ENCODE assay signal across 13 cellular contexts in the genomic region with DNA sequence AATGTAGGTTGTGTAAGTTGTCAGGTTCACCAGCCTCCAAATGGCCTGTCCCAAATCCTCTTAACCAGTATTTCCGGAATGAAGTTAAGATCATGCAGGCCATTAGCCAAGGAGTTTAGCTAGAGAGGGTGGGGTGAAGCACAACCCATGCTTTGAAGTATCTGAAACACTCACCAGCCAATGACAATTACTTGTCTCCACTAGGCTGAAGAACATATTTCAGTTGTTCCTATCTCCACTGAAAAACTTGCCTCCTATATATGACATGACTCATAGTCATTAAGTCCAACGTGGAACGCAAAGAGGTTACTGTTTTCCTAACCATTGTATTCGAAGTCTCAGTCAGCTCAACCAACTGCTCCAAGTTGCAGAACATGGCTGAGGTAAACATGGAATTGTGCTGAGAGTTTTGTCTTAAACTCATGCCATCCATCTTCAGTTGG. TPM values are rescaled to one million over a fixed set of nuclear protein-coding genes. Genes with fewer than 3 reads are reported as not detected.
DNase-seq lines count a peak whose midpoint lies in the region; ATAC-seq, FAIRE-seq and TF ChIP-seq lines count a peak whose summit lies in the region.
"Had no signal": no experiment of that assay in that cellular context is flagged by ENCODE, and none has a peak within 500 bp of the region (broad histone marks: within the 10 kb centered on the region; RNA-seq: fewer than 3 reads in every experiment).

No MANE protein-coding gene starts in this region.

- no peak for ATAC-seq in CD4-positive, CD25-positive, alpha-beta regulatory T cell (ENCODE audit: low read depth in 2 of 2)
- ATAC-seq in activated naive CD8-positive, alpha-beta T cell treated with anti-CD3 and anti-CD28 coated beads, Interleukin-2, amount 50 U/mL, for 24 hours, result no peak
- ATAC-seq in gastrocnemius medialis (no peak), aorta (ENCODE audit: low FRiP score) (no peak)

- H3K4me3 Mint-ChIP-seq in CD4-positive, CD25-positive, alpha-beta regulatory T cell, result peak overlapping the region in 1 of 4 donors; percentile 67
- peak overlapping the region; percentile 66 for H3K4me3 Mint-ChIP-seq in activated naive CD8-positive, alpha-beta T cell treated with anti-CD3 and anti-CD28 coated beads, Interleukin-2, amount 50 U/mL, for 24 hours

- no peak for DNase-seq in CD4-positive, CD25-positive, alpha-beta regulatory T cell
- DNase-seq in H54 (ENCODE audit: insufficient read length, low spot score) (no peak), iris pigment epithelial cell (ENCODE audit: low read depth) (peak; percentile 53), DMS153 (lab: John Stamatoyannopoulos, UW) (no peak), gastrocnemius medialis (no peak), aorta (no peak), NCI-H2196 (lab: John Stamatoyannopoulos, UW; ENCODE audit: unreplicated experiment) (no peak)
- no peak for DNase-seq in activated naive CD8-positive, alpha-beta T cell treated with anti-CD3 and anti-CD28 coated beads, Interleukin-2, amount 50 U/mL, for 24 hours
- DNase-seq: activated CD4-positive, alpha-beta T cell treated with anti-CD3 and anti-CD28 coated beads, Interleukin-2, amount 50 U/mL, for 48 hours; midbrain; NCI-H2171 treated with DMSO at 0.1 percent for 48 hours; stimulated activated naive CD4-positive, alpha-beta T cell had no signal

- H3K27ac ChIP-seq in CD4-positive, CD25-positive, alpha-beta regulatory T cell (ENCODE audit: insufficient read depth, low read length, poor library complexity, severe bottlenecking), result peak overlapping the region; percentile 44
- H3K27ac ChIP-seq in gastrocnemius medialis (no peak overlapping the region), aorta (ENCODE audit: low read depth in 1 of 2, low read length in 2 of 2) (no peak overlapping the region)
- H3K27ac ChIP-seq: BLaER1 had no signal

- no peak for TF ChIP-seq CTCF in gastrocnemius medialis (IDR thresholded peaks at IDR 0.05 in 4 of 5, conservative IDR thresholded peaks at IDR 0.05 in 1 of 5)

- H3K27me3 Mint-ChIP-seq in CD4-positive, CD25-positive, alpha-beta regulatory T cell, result no peaks in the 10 kb centered on the region
- no peaks in the 10 kb centered on the region for H3K27me3 Mint-ChIP-seq in activated naive CD8-positive, alpha-beta T cell treated with anti-CD3 and anti-CD28 coated beads, Interleukin-2, amount 50 U/mL, for 24 hours

- H3K4me1 Mint-ChIP-seq in CD4-positive, CD25-positive, alpha-beta regulatory T cell, result peaks cover 47 to 64% (median 53%) of the 10 kb centered on the region in 4 donors
- peaks cover 80% of the 10 kb centered on the region for H3K4me1 Mint-ChIP-seq in activated naive CD8-positive, alpha-beta T cell treated with anti-CD3 and anti-CD28 coated beads, Interleukin-2, amount 50 U/mL, for 24 hours

- H3K9me3 Mint-ChIP-seq in CD4-positive, CD25-positive, alpha-beta regulatory T cell, result peaks cover 0 to 3% (median 0%) of the 10 kb centered on the region in 7 donors
- peaks cover 9% of the 10 kb centered on the region for H3K9me3 Mint-ChIP-seq in activated naive CD8-positive, alpha-beta T cell treated with anti-CD3 and anti-CD28 coated beads, Interleukin-2, amount 50 U/mL, for 24 hours

- H3K36me3 ChIP-seq in CD4-positive, CD25-positive, alpha-beta regulatory T cell (ENCODE audit: control insufficient read depth, insufficient read depth, low read length), result no peaks in the 10 kb centered on the region
- H3K36me3 ChIP-seq in gastrocnemius medialis (no peaks in the 10 kb centered on the region), aorta (ENCODE audit: control insufficient read depth in 1 of 2, insufficient read depth in 2 of 2, low read length in 1 of 2) (no peaks in the 10 kb centered on the region)

- H3K4me1 ChIP-seq in CD4-positive, CD25-positive, alpha-beta regulatory T cell (ENCODE audit: control insufficient read depth, insufficient read depth, low read length, poor library complexity, severe bottlenecking), result peaks cover 62% of the 10 kb centered on the region
- no peaks in the 10 kb centered on the region for H3K4me1 ChIP-seq in gastrocnemius medialis
- H3K4me1 ChIP-seq in aorta (ENCODE audit: control insufficient read depth in 1 of 2, insufficient read depth in 2 of 2, low read length in 2 of 2), result no peaks in the 10 kb centered on the region

- H3K4me3 ChIP-seq in CD4-positive, CD25-positive, alpha-beta regulatory T cell (ENCODE audit: low read depth, low read length), result no peak overlapping the region
- H3K4me3 ChIP-seq in gastrocnemius medialis (no peak overlapping the region), aorta (ENCODE audit: low read length in 2 of 2) (no peak overlapping the region)
- H3K4me3 ChIP-seq: BLaER1 had no signal

- intact Hi-C loops in gastrocnemius medialis (cut with DNase I; ENCODE audit: low total_unique reads) (no loop called here), aorta (cut with DNase I) (no loop called here)

- in situ Hi-C loops in gastrocnemius medialis (cut with MboI; ENCODE audit: low sequenced_read_pairs in 4 of 4), result no loop called here

- peak overlapping the region; percentile 93 to 94 (median 94) for H3K27ac Mint-ChIP-seq in CD4-positive, CD25-positive, alpha-beta regulatory T cell
- H3K27ac Mint-ChIP-seq in activated naive CD8-positive, alpha-beta T cell treated with anti-CD3 and anti-CD28 coated beads, Interleukin-2, amount 50 U/mL, for 24 hours, result peak overlapping the region; percentile 97

- peaks cover 4% of the 10 kb centered on the region for H3K36me3 Mint-ChIP-seq in CD4-positive, CD25-positive, alpha-beta regulatory T cell
- peaks cover 5% of the 10 kb centered on the region for H3K36me3 Mint-ChIP-seq in activated naive CD8-positive, alpha-beta T cell treated with anti-CD3 and anti-CD28 coated beads, Interleukin-2, amount 50 U/mL, for 24 hours (ENCODE audit: low read depth)

- TF ChIP-seq POLR2A in H54 (IDR thresholded peaks at IDR 0.05; ENCODE audit: low read depth, low read length) (no peak), gastrocnemius medialis (IDR thresholded peaks at IDR 0.05) (no peak)

- 89 to 90% methylated on average over 4 of the region's 4 CpGs for WGBS in aorta, 2 donors

- H3K9me3 ChIP-seq in CD4-positive, CD25-positive, alpha-beta regulatory T cell (ENCODE audit: control insufficient read depth in 2 of 2, low read length in 2 of 2), result no peaks in the 10 kb centered on the region
- H3K9me3 ChIP-seq in gastrocnemius medialis (no peaks in the 10 kb centered on the region), aorta (ENCODE audit: control insufficient read depth, low read length) (no peaks in the 10 kb centered on the region)

- no peaks in the 10 kb centered on the region for H3K27me3 ChIP-seq in CD4-positive, CD25-positive, alpha-beta regulatory T cell (ENCODE audit: control insufficient read depth, insufficient read depth, low read length)
- H3K27me3 ChIP-seq in gastrocnemius medialis (no peaks in the 10 kb centered on the region), aorta (ENCODE audit: control insufficient read depth in 1 of 2, insufficient read depth in 2 of 2, low read length in 1 of 2) (no peaks in the 10 kb centered on the region)
- H3K27me3 ChIP-seq: BLaER1 had no signal

- peak; percentile 77 for FAIRE-seq in H54 (lab: Jason Lieb, UNC)

RNA-seq across cellular contexts. Expression of a gene that starts 37.4 kb away (rescaled TPM):
- total RNA-seq in CD4-positive, CD25-positive, alpha-beta regulatory T cell, result 3,783 TPM
- polyA plus RNA-seq in CD4-positive, CD25-positive, alpha-beta regulatory T cell, result 100 to 1,000 TPM in 2 of 4 donors, 10 to 100 TPM in 2; 70.5 to 103 (median 86.4) TPM
- 1 to 10 TPM; 2.6 to 7.1 (median 4.7) TPM for total RNA-seq in gastrocnemius medialis
- total RNA-seq in aorta, result 10 to 100 TPM; 22.0 to 40.2 TPM
- 1 to 10 TPM; 4.9 to 5.6 TPM for polyA plus RNA-seq in aorta

Comparison
In these comparisons a context has a peak if more than half of its experiments do, and no peak if none do; other contexts are left out.
1. RNA of a gene that starts 37.4 kb away (total RNA-seq): 3,783 TPM in CD4-positive, CD25-positive, alpha-beta regulatory T cell (single experiment); 22.0 to 40.2 TPM in aorta and 2.6 to 7.1 TPM in gastrocnemius medialis; every median in the first group is over 10 times any median in the second.